In the genomic region with DNA sequence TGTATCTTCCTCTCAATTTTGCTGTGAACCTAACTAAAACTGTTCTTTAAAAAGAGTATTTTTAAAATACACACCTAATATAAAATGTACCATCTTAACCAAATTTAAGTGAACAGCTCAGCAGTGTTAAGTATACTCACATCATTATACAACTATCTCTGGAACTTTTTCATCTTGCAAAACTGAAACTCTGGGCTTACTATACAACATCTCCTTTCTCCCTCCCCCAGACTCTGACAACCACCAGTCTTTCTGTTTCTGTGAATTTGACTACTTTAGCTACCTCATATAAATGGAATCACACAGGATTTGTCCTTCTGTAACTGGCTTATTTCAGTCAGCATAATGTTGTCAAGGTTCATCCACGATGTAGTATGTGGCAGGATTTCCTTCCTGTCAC, we compare ENCODE assay signal across 20 cellular contexts.
"Had no signal": no experiment of that assay in that cellular context is flagged by ENCODE, and none has a peak within 500 bp of the region (broad histone marks: within the 10 kb centered on the region; RNA-seq: fewer than 3 reads in every experiment).

No MANE protein-coding gene starts in this region.

- FAIRE-seq: endothelial cell of umbilical vein had no signal

- H3K9ac ChIP-seq: parathyroid adenoma had no signal

- H3K36me3 ChIP-seq: esophagus muscularis mucosa, spleen, tibial artery had no signal

- H2AFZ ChIP-seq: parathyroid adenoma had no signal

- H3K27ac ChIP-seq: coronary artery, esophagus muscularis mucosa, parathyroid adenoma, spleen, testis, tibial artery had no signal

- H3K79me2 ChIP-seq: parathyroid adenoma had no signal

- ATAC-seq: natural killer cell; sciatic nerve; stimulated activated memory B cell treated with anti-CD40 and anti-IgM and Interleukin-4, amounts not matched to agents 10 μg/mL and 1 μg/mL and 100 μg/mL, for 72 hours; stimulated activated naive CD8-positive, alpha-beta T cell treated with anti-CD3 and anti-CD28 coated beads, Interleukin-15, Interleukin-2, amounts not matched to agents 100 U/mL and 50 U/mL, for 24 hours had no signal

- DNase-seq: dermis blood vessel endothelial cell; effector memory CD4-positive, alpha-beta T cell; foreskin melanocyte; hypothalamus; immature natural killer cell; islet precursor cell; natural killer cell; spleen; stimulated activated CD4-positive, alpha-beta T cell treated with anti-CD3 and anti-CD28 coated beads, Interleukin-4, amount 100 ng/mL, for 4 hours; stimulated activated naive CD8-positive, alpha-beta T cell treated with anti-CD3 and anti-CD28 coated beads, Interleukin-15, Interleukin-2, amounts not matched to agents 100 U/mL and 50 U/mL, for 24 hours; substantia nigra; testis; tibial artery had no signal

- H3K4me3 ChIP-seq: coronary artery, esophagus muscularis mucosa, lung, spleen, testis, tibial artery had no signal

- H3K9me3 ChIP-seq: esophagus muscularis mucosa, testis had no signal

- H3K4me1 ChIP-seq: esophagus muscularis mucosa, parathyroid adenoma, spleen, testis, tibial artery had no signal

- H3K27me3 ChIP-seq: testis had no signal
